In the genomic region with DNA sequence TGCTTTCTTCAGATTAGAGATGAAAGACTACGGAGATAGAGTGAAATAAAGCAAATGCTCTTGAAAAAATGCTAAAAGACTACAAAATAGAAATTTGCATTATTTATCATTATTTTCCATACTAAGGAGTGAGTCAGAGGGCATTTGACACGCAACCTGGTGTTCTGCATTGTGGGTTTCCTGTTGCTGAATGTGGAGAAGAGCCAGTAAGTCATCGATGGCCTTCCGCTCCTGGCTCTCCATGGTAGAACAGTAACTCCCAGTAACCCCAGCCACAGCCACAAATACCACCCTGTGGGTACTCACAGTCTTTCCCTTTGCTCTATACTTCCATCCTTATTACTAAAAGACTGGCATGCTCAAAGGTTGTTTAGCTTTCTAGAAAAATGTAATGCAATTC, we compare ENCODE assay signal across 8 cellular contexts.
DNase-seq lines count a peak whose midpoint lies in the region; ATAC-seq and TF ChIP-seq lines count a peak whose summit lies in the region.

No MANE protein-coding gene starts in this region.

- TF ChIP-seq CTCF in fibroblast of mammary gland (conservative IDR thresholded peaks at IDR 0.05; ENCODE audit: control insufficient read depth, insufficient read depth, low read depth, low read length) (no peak), GM10266 (IDR thresholded peaks at IDR 0.05; ENCODE audit: control insufficient read depth, insufficient read depth, low read depth, missing control alignments) (no peak)

- intact Hi-C loops in Right ventricle myocardium inferior (cut with DNase I) = no loop called here

- H3K27me3 Mint-ChIP-seq in T-helper 1 cell treated with Interleukin-12 subunit alpha and Interleukin-12 subunit beta and Interleukin-4 antibody, amounts not matched to agents 30 μg/mL and 1 μg/mL, for 36 hours (ENCODE audit: low read depth) = peaks cover 22% of the 10 kb centered on the region

- H3K4me1 Mint-ChIP-seq in T-helper 1 cell treated with Interleukin-12 subunit alpha and Interleukin-12 subunit beta and Interleukin-4 antibody, amounts not matched to agents 30 μg/mL and 1 μg/mL, for 36 hours (ENCODE audit: low read depth) = peaks cover 19% of the 10 kb centered on the region

- H3K36me3 Mint-ChIP-seq in T-helper 1 cell treated with Interleukin-12 subunit alpha and Interleukin-12 subunit beta and Interleukin-4 antibody, amounts not matched to agents 30 μg/mL and 1 μg/mL, for 36 hours (ENCODE audit: low read depth) = no peaks in the 10 kb centered on the region

- ATAC-seq in GM19025 (IDR thresholded peaks at IDR 0.05; ENCODE audit: low read depth, unreplicated experiment) = peak; percentile 88
- ATAC-seq in HG02981 (IDR thresholded peaks at IDR 0.05; ENCODE audit: unreplicated experiment) = peak; percentile 94
- no peak for ATAC-seq in Right ventricle myocardium inferior

- DNase-seq in fibroblast of mammary gland (ENCODE audit: low read depth) = peak; percentile 17
- no peak for DNase-seq in GM10266 (ENCODE audit: extremely low spot score)
- DNase-seq in effector CD4-positive, alpha-beta T cell = no peak
- DNase-seq in NCI-H1048 (lab: John Stamatoyannopoulos, UW) = no peak
- DNase-seq in Right ventricle myocardium inferior (ENCODE audit: missing footprints) = no peak

- peak overlapping the region; percentile 28 for H3K27ac Mint-ChIP-seq in T-helper 1 cell treated with Interleukin-12 subunit alpha and Interleukin-12 subunit beta and Interleukin-4 antibody, amounts not matched to agents 30 μg/mL and 1 μg/mL, for 36 hours

- no peak overlapping the region for H3K4me3 ChIP-seq in fibroblast of mammary gland (ENCODE audit: control insufficient read depth, low read depth, low read length)

- H3K9me3 Mint-ChIP-seq in T-helper 1 cell treated with Interleukin-12 subunit alpha and Interleukin-12 subunit beta and Interleukin-4 antibody, amounts not matched to agents 30 μg/mL and 1 μg/mL, for 36 hours = no peaks in the 10 kb centered on the region

- H3K4me3 Mint-ChIP-seq in T-helper 1 cell treated with Interleukin-12 subunit alpha and Interleukin-12 subunit beta and Interleukin-4 antibody, amounts not matched to agents 30 μg/mL and 1 μg/mL, for 36 hours = peak overlapping the region; percentile 19
